In genomic region chr10:63713191-63714144, GRCh38 we compare ENCODE assay signal across 8 cellular contexts.
A peak's percentile ranks its signal among the peaks of the same experiment; 100 is the strongest.
DNase-seq lines count a peak whose midpoint lies in the region; ATAC-seq and TF ChIP-seq lines count a peak whose summit lies in the region.

No MANE protein-coding gene starts in this region.

- WGBS in lung, 2 donors = 49 to 57% methylated on average over 7 of the region's 7 CpGs
- WGBS in urinary bladder = 19% methylated on average over 7 of the region's 7 CpGs

- no peak for ATAC-seq in lung (ENCODE audit: insufficient read depth, low FRiP score)

- no peaks in the 10 kb centered on the region for H3K9me3 ChIP-seq in lung (ENCODE audit: control insufficient read depth in 2 of 2, insufficient read depth in 1 of 2, low read length in 1 of 2)

- no peaks in the 10 kb centered on the region for H3K27me3 ChIP-seq in lung (ENCODE audit: control insufficient read depth, insufficient read depth)

- H3K4me1 ChIP-seq in lung (ENCODE audit: control insufficient read depth in 2 of 2, insufficient read depth in 2 of 2, low read length in 2 of 2) = peaks cover 14 to 27% of the 10 kb centered on the region in 2 donors
- peaks cover 2% of the 10 kb centered on the region for H3K4me1 ChIP-seq in urinary bladder (ENCODE audit: insufficient read depth)

- no peaks in the 10 kb centered on the region for H3K36me3 ChIP-seq in lung (ENCODE audit: control insufficient read depth in 2 of 2, insufficient read depth in 2 of 2, low read length in 2 of 2)
- no peaks in the 10 kb centered on the region for H3K36me3 ChIP-seq in urinary bladder (ENCODE audit: insufficient read depth)

- peak; percentile 61 for DNase-seq in Ammon's horn (ENCODE audit: low spot score)
- peak; percentile 26 to 37 for DNase-seq in NCI-H187 (lab: John Stamatoyannopoulos, UW)
- DNase-seq in choroid plexus epithelial cell (ENCODE audit: low read depth) = peak; percentile 83
- DNase-seq in lung (ENCODE audit: low spot score) = no peak
- DNase-seq in hepatic stellate cell (ENCODE audit: low spot score) = no peak
- DNase-seq in ureter (ENCODE audit: low spot score) = no peak
- DNase-seq in stimulated activated CD8-positive, alpha-beta memory T cell treated with anti-CD3 and anti-CD28 coated beads, Interleukin-4, amount 100 ng/mL, for 48 hours = no peak

- H3K27ac ChIP-seq in lung (ENCODE audit: low read depth in 1 of 2, low read length in 1 of 2) (peak overlapping the region; percentile 70 to 95), urinary bladder (ENCODE audit: low read depth) (peak overlapping the region; percentile 45)

- TF ChIP-seq CTCF in choroid plexus epithelial cell (conservative IDR thresholded peaks at IDR 0.05; ENCODE audit: low read depth, low read length) (peak; percentile 12), lung (IDR thresholded peaks at IDR 0.05; ENCODE audit: control extremely low read depth, extremely low read depth) (no peak)

- no peak overlapping the region for H3K4me3 ChIP-seq in choroid plexus epithelial cell (ENCODE audit: low read depth, low read length)
- H3K4me3 ChIP-seq in lung = no peak overlapping the region
- no peak overlapping the region for H3K4me3 ChIP-seq in urinary bladder (ENCODE audit: low read depth, low read length)

Comparison
In these comparisons a context has a peak if more than half of its experiments do, and no peak if none do; other contexts are left out.
1. DNase-seq: peak in Ammon's horn (single experiment), NCI-H187 (2 of 2) and choroid plexus epithelial cell (single experiment); none in lung (single experiment), hepatic stellate cell (single experiment), ureter (single experiment) and stimulated activated CD8-positive, alpha-beta memory T cell treated with anti-CD3 and anti-CD28 coated beads, Interleukin-4, amount 100 ng/mL, for 48 hours (single experiment).